Comparison of ENCODE assay signal across 9 cellular contexts in the genomic region with DNA sequence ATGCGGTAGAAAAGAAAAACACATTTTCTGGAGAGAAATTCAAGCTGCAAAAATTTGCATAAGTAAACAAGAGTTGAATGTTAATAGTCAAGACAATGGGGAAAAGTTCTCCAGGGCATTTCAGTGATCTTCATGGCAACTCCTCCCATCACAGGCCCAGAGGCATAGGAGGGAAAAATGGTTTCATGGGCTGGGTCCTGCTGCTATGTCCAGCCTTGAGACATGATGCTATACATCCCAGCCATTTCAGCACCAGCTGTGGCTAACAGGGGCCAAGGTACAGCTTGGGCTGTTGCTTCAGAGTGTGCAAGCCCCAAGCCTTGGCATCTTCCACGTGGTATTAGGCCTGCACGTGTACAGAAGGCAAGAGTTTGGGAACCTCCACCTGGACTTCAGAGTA.
"Had no signal": no experiment of that assay in that cellular context is flagged by ENCODE, and none has a peak within 500 bp of the region (broad histone marks: within the 10 kb centered on the region; RNA-seq: fewer than 3 reads in every experiment).

No MANE protein-coding gene starts in this region.

- H3K4me3 ChIP-seq: GM23338 had no signal

- H3K4me1 Mint-ChIP-seq: GM23338, H9 had no signal

- H3K9ac ChIP-seq: KMS-11 had no signal

- H3K4me3 Mint-ChIP-seq: GM23338, H9, HFFc6 had no signal

- ATAC-seq: GM23338 had no signal

- H3K27ac Mint-ChIP-seq: GM23338, H9, HFFc6 had no signal

- H3K27ac ChIP-seq: HL-60, KMS-11 had no signal

- DNase-seq: H9, HCEC 1CT, HFFc6, IMR-90, Karpas-422, KBM-7 had no signal
